ENCODE assay signal across 8 cellular contexts in genomic region chr3:4584537-4585249, GRCh38.
A peak's percentile ranks its signal among the peaks of the same experiment; 100 is the strongest.
DNase-seq lines count a peak whose midpoint lies in the region; ATAC-seq and TF ChIP-seq lines count a peak whose summit lies in the region.

No MANE protein-coding gene starts in this region.

- no peaks in the 10 kb centered on the region for H3K9me3 Mint-ChIP-seq in CD4-positive, alpha-beta memory T cell
- H3K9me3 Mint-ChIP-seq in progenitor cell of endocrine pancreas (ENCODE audit: low read depth) = no peaks in the 10 kb centered on the region

- H3K4me3 ChIP-seq in CD4-positive, alpha-beta memory T cell (ENCODE audit: low read length in 2 of 2) = peak overlapping the region in 1 of 2 donors; percentile 35
- peak overlapping the region; percentile 21 for H3K4me3 ChIP-seq in SJSA1
- H3K4me3 ChIP-seq in epithelial cell of proximal tubule (ENCODE audit: low read depth, low read length) = peak overlapping the region; percentile 50
- H3K4me3 ChIP-seq in SJCRH30 = no peak overlapping the region

- H3K9me3 ChIP-seq in CD4-positive, alpha-beta memory T cell (ENCODE audit: control insufficient read depth in 1 of 2, low read length in 2 of 2) = no peaks in the 10 kb centered on the region
- H3K9me3 ChIP-seq in SJSA1 (replicated peaks) (no peaks in the 10 kb centered on the region), SJCRH30 (replicated peaks) (no peaks in the 10 kb centered on the region)

- H3K36me3 ChIP-seq in CD4-positive, alpha-beta memory T cell (ENCODE audit: insufficient read depth, low read length) = no peaks in the 10 kb centered on the region
- no peaks in the 10 kb centered on the region for H3K36me3 ChIP-seq in SJSA1
- H3K36me3 ChIP-seq in SJCRH30 = no peaks in the 10 kb centered on the region

- intact Hi-C loops in CD4-positive, alpha-beta memory T cell (cut with micrococcal nuclease) = loop anchor here (1.0 kb wide), 1 partner anchor 233 kb away; no protein-coding TSS in a partner anchor

- peaks cover 0 to 6% of the 10 kb centered on the region in 2 donors for H3K36me3 Mint-ChIP-seq in CD4-positive, alpha-beta memory T cell
- H3K36me3 Mint-ChIP-seq in progenitor cell of endocrine pancreas (ENCODE audit: insufficient read depth) = no peaks in the 10 kb centered on the region

- peak overlapping the region; percentile 82 to 94 (median 88) for H3K4me3 Mint-ChIP-seq in CD4-positive, alpha-beta memory T cell
- H3K4me3 Mint-ChIP-seq in progenitor cell of endocrine pancreas (ENCODE audit: low read depth) = no peak overlapping the region

- H3K4me1 Mint-ChIP-seq in CD4-positive, alpha-beta memory T cell = peaks cover 39 to 80% (median 55%) of the 10 kb centered on the region in 4 donors
- H3K4me1 Mint-ChIP-seq in progenitor cell of endocrine pancreas (ENCODE audit: low read depth) = peaks cover 1% of the 10 kb centered on the region

- H3K27ac ChIP-seq in CD4-positive, alpha-beta memory T cell (ENCODE audit: low read depth, low read length) = peak overlapping the region; percentile 8
- H3K27ac ChIP-seq in SJSA1 (0 out of 2 replicates have a peak overlapping the region, but pooled peaks have one; percentile 14), SJCRH30 (no peak overlapping the region)

- no peaks in the 10 kb centered on the region for H3K27me3 Mint-ChIP-seq in CD4-positive, alpha-beta memory T cell
- peaks cover 7% of the 10 kb centered on the region for H3K27me3 Mint-ChIP-seq in progenitor cell of endocrine pancreas

- CTCF ChIA-PET in CD4-positive, alpha-beta memory T cell (lab: Charles Lee; ENCODE audit: partially characterized antibody) = interaction anchor here (1.0 to 2.9 kb wide), 8 partner anchors 8 to 234 kb away, joined by 3 to 23 read pairs (median 4); partner anchors contain the start of gene SUMF1

- H3K4me1 ChIP-seq in CD4-positive, alpha-beta memory T cell (ENCODE audit: insufficient read depth, low read length) = peaks cover 64% of the 10 kb centered on the region
- peaks cover 22% of the 10 kb centered on the region for H3K4me1 ChIP-seq in SJSA1 (replicated peaks)
- H3K4me1 ChIP-seq in SJCRH30 = peaks cover 10% of the 10 kb centered on the region

- peak in 4 of 5 donors; percentile 16 to 25 (median 20) for DNase-seq in CD4-positive, alpha-beta memory T cell
- DNase-seq in SJSA1 (ENCODE audit: low read depth in 1 of 2, low spot score in 2 of 2) (peak in 1 of 2 experiments; percentile 25), epithelial cell of proximal tubule (ENCODE audit: low read depth) (no peak), progenitor cell of endocrine pancreas (ENCODE audit: low spot score, unreplicated experiment) (no peak), SJCRH30 (no peak), NCI-H526 (lab: John Stamatoyannopoulos, UW) (no peak)

- peak; percentile 38 for ATAC-seq in GM21576 (IDR thresholded peaks at IDR 0.05; ENCODE audit: unreplicated experiment)
- ATAC-seq in HG03521 (IDR thresholded peaks at IDR 0.05; ENCODE audit: unreplicated experiment) = no peak

- H3K27ac Mint-ChIP-seq in CD4-positive, alpha-beta memory T cell = peak overlapping the region; percentile 45 to 97 (median 93)
- H3K27ac Mint-ChIP-seq in progenitor cell of endocrine pancreas = peak overlapping the region; percentile 50

- POLR2A ChIA-PET in CD4-positive, alpha-beta memory T cell (lab: Charles Lee; ENCODE audit: partially characterized antibody) = interaction anchor here (1.0 to 1.4 kb wide), 2 partner anchors 92 to 234 kb away, joined by 3 to 5 read pairs; partner anchors contain the start of gene ITPR1

- no peaks in the 10 kb centered on the region for H3K27me3 ChIP-seq in CD4-positive, alpha-beta memory T cell (ENCODE audit: insufficient read depth, low read length)
- H3K27me3 ChIP-seq in SJSA1 (replicated peaks) = no peaks in the 10 kb centered on the region
- H3K27me3 ChIP-seq in SJCRH30 = no peaks in the 10 kb centered on the region

- peak; percentile 46 for TF ChIP-seq CTCF in epithelial cell of proximal tubule (conservative IDR thresholded peaks at IDR 0.05; ENCODE audit: low read depth, low read length)
- TF ChIP-seq CTCF in progenitor cell of endocrine pancreas (IDR thresholded peaks at IDR 0.05; ENCODE audit: unreplicated experiment) = no peak

Comparison
In these comparisons a context has a peak if more than half of its experiments do, and no peak if none do; other contexts are left out.
1. DNase-seq: peak in CD4-positive, alpha-beta memory T cell (4 of 5); none in epithelial cell of proximal tubule (single experiment), progenitor cell of endocrine pancreas (single experiment), SJCRH30 (0 of 2) and NCI-H526 (0 of 2).